Comparison of ENCODE assay signal across 8 cellular contexts in genomic region chrX:7926501-7926900, GRCh38. TPM values are rescaled to one million over a fixed set of nuclear protein-coding genes. Genes with fewer than 3 reads are reported as not detected.
DNase-seq lines count a peak whose midpoint lies in the region; ATAC-seq and TF ChIP-seq lines count a peak whose summit lies in the region.

No MANE protein-coding gene starts in this region.

- H2AFZ ChIP-seq in mesenchymal stem cell (ENCODE audit: low read depth, low read length), result peak overlapping the region; percentile 82

- no peak for ATAC-seq in heart right ventricle
- no peak for ATAC-seq in Right ventricle myocardium superior (ENCODE audit: poor library complexity)
- no peak for ATAC-seq in upper lobe of right lung
- no peak for ATAC-seq in HG03108 (IDR thresholded peaks at IDR 0.05; ENCODE audit: unreplicated experiment)

- peak overlapping the region in 1 of 2 experiments; percentile 94 for H3K18ac ChIP-seq in mesenchymal stem cell (ENCODE audit: low read depth in 1 of 2, low read length in 2 of 2)

- peak overlapping the region; percentile 87 for H4K8ac ChIP-seq in mesenchymal stem cell (ENCODE audit: low read length)

- peak overlapping the region; percentile 88 for H3K9ac ChIP-seq in mesenchymal stem cell (ENCODE audit: low read length)

- no peak overlapping the region for H2BK5ac ChIP-seq in mesenchymal stem cell (ENCODE audit: low read depth, low read length, poor library complexity, severe bottlenecking)

- H3K4me1 ChIP-seq in heart right ventricle, result peaks cover 0 to 24% (median 3%) of the 10 kb centered on the region in 9 donors
- no peaks in the 10 kb centered on the region for H3K4me1 ChIP-seq in breast epithelium
- H3K4me1 ChIP-seq in mesenchymal stem cell (ENCODE audit: control insufficient read depth, insufficient read depth, low read depth, low read length), result peaks cover 2% of the 10 kb centered on the region
- H3K4me1 ChIP-seq in upper lobe of right lung, result no peaks in the 10 kb centered on the region

- intact Hi-C loops in heart right ventricle (cut with DNase I) (loop anchor here in 2 of 10 donors (5.0 to 10.0 kb wide), 3 partner anchors 202 to 1904 kb away; partner anchors contain the start of genes PUDP (in 1 of the 2) and STS (in 1 of the 2)), Right ventricle myocardium superior (cut with DNase I) (no loop called here), breast epithelium (cut with DNase I; ENCODE audit: low total_unique reads) (no loop called here), upper lobe of right lung (cut with DNase I) (no loop called here)

- no peak for TF ChIP-seq POLR2A in breast epithelium (IDR thresholded peaks at IDR 0.05)

- H2BK12ac ChIP-seq in mesenchymal stem cell (ENCODE audit: low read length in 2 of 2), result no peak overlapping the region

- no peak overlapping the region for H2AK5ac ChIP-seq in mesenchymal stem cell (ENCODE audit: low read length, severe bottlenecking)

- H2BK15ac ChIP-seq in mesenchymal stem cell (ENCODE audit: low read depth, poor library complexity, severe bottlenecking), result no peak overlapping the region

- H3K9me3 ChIP-seq in heart right ventricle (no peaks in the 10 kb centered on the region), breast epithelium (no peaks in the 10 kb centered on the region), mesenchymal stem cell (ENCODE audit: control insufficient read depth, low read length) (no peaks in the 10 kb centered on the region), upper lobe of right lung (no peaks in the 10 kb centered on the region)

- TF ChIP-seq CTCF in heart right ventricle (IDR thresholded peaks at IDR 0.05) (no peak), breast epithelium (IDR thresholded peaks at IDR 0.05) (no peak), upper lobe of right lung (IDR thresholded peaks at IDR 0.05) (no peak)

- H3K4me3 ChIP-seq in heart right ventricle, result peak overlapping the region; percentile 46 to 67 (median 64)
- peak overlapping the region; percentile 54 to 70 (median 69) for H3K4me3 ChIP-seq in breast epithelium
- peak overlapping the region; percentile 68 to 90 for H3K4me3 ChIP-seq in mesenchymal stem cell (ENCODE audit: insufficient read depth in 1 of 2, low read depth in 1 of 2, low read length in 2 of 2)
- peak overlapping the region; percentile 57 for H3K4me3 ChIP-seq in upper lobe of right lung

- H3K4me2 ChIP-seq in mesenchymal stem cell (ENCODE audit: low read length, poor library complexity, severe bottlenecking), result peak overlapping the region; percentile 71

- no peak overlapping the region for H4K91ac ChIP-seq in mesenchymal stem cell (ENCODE audit: low read length)

- H3K14ac ChIP-seq in mesenchymal stem cell (ENCODE audit: low read length in 2 of 2), result no peak overlapping the region

- peaks cover 6% of the 10 kb centered on the region for H3K79me1 ChIP-seq in mesenchymal stem cell (replicated peaks; ENCODE audit: low read length, poor library complexity, severe bottlenecking)

- H3K27me3 ChIP-seq in heart right ventricle (no peaks in the 10 kb centered on the region), breast epithelium (no peaks in the 10 kb centered on the region), mesenchymal stem cell (ENCODE audit: control insufficient read depth in 1 of 2, insufficient read depth in 1 of 2, low read length in 2 of 2) (no peaks in the 10 kb centered on the region), upper lobe of right lung (no peaks in the 10 kb centered on the region)

- peak overlapping the region in 1 of 2 experiments; percentile 89 for H3K4ac ChIP-seq in mesenchymal stem cell (ENCODE audit: low read depth in 1 of 2, low read length in 2 of 2)

- H3K23ac ChIP-seq in mesenchymal stem cell (ENCODE audit: low read length in 2 of 2), result no peak overlapping the region

- 84 to 90% methylated on average over 5 of the region's 5 CpGs for WGBS in heart right ventricle, 2 donors
- WGBS in mesenchymal stem cell, result 98% methylated on average over 5 of the region's 5 CpGs

- DNase-seq in heart right ventricle, result no peak
- DNase-seq in Right ventricle myocardium superior, result no peak
- no peak for DNase-seq in breast epithelium (ENCODE audit: low spot score in 2 of 2)
- DNase-seq in mesenchymal stem cell, result no peak
- no peak for DNase-seq in upper lobe of right lung
- no peak for DNase-seq in glomerular visceral epithelial cell (ENCODE audit: extremely low spot score)
- no peak for DNase-seq in DMS153 treated with DMSO at 0.1 percent for 48 hours (lab: John Stamatoyannopoulos, UW; ENCODE audit: unreplicated experiment)

- H2BK120ac ChIP-seq in mesenchymal stem cell (ENCODE audit: low read depth, low read length), result no peak overlapping the region

- H3K27ac ChIP-seq in heart right ventricle, result peak overlapping the region in 9 of 10 donors; percentile 62 to 88 (median 77)
- H3K27ac ChIP-seq in breast epithelium, result peak overlapping the region; percentile 78 to 88
- no peak overlapping the region for H3K27ac ChIP-seq in mesenchymal stem cell (ENCODE audit: low read length, poor library complexity, severe bottlenecking)
- peak overlapping the region; percentile 83 for H3K27ac ChIP-seq in upper lobe of right lung

- H3K36me3 ChIP-seq in heart right ventricle (peaks cover 0 to 17% (median 0%) of the 10 kb centered on the region in 9 donors), breast epithelium (no peaks in the 10 kb centered on the region), mesenchymal stem cell (ENCODE audit: control insufficient read depth in 1 of 2, insufficient read depth in 2 of 2, low read depth in 1 of 2, low read length in 2 of 2) (peaks cover 3 to 20% of the 10 kb centered on the region in 2 experiments), upper lobe of right lung (no peaks in the 10 kb centered on the region)

RNA-seq across cellular contexts. Expression of gene PNPLA4, which starts 0.7 kb away (rescaled TPM):
- 10 to 100 TPM; 25.9 to 44.1 (median 38.6) TPM for total RNA-seq in heart right ventricle
- 10 to 100 TPM in 1 of 2 donors, 1 to 10 TPM in 1; 9.4 to 18.0 TPM for polyA plus RNA-seq in heart right ventricle
- 34.9 TPM for total RNA-seq in Right ventricle myocardium superior
- total RNA-seq in breast epithelium, result 10 to 100 TPM in 2 of 3 donors, 1 to 10 TPM in 1; 9.5 to 22.4 (median 16.8) TPM
- 15.3 TPM for polyA plus RNA-seq in mesenchymal stem cell (2013, experiment 1 of 2)
- polyA plus RNA-seq in mesenchymal stem cell (2013, experiment 2 of 2), result 16.2 TPM
- 9.7 TPM for total RNA-seq in upper lobe of right lung
